In genomic region chr3:39558775-39559306, GRCh38 we compare ENCODE assay signal across 30 cellular contexts.
"Had no signal": no experiment of that assay in that cellular context is flagged by ENCODE, and none has a peak within 500 bp of the region (broad histone marks: within the 10 kb centered on the region; RNA-seq: fewer than 3 reads in every experiment).

No MANE protein-coding gene starts in this region.

- H3K4me1 ChIP-seq: adrenal gland, ascending aorta, body of pancreas, breast epithelium had no signal

- H3K27ac ChIP-seq: adrenal gland, ascending aorta, body of pancreas, brain microvascular endothelial cell, breast epithelium, cardiac muscle cell had no signal

- H3K4me3 ChIP-seq: adrenal gland, ascending aorta, body of pancreas, breast epithelium, cardiac muscle cell had no signal

- ATAC-seq: activated naive CD4-positive, alpha-beta T cell treated with anti-CD3 and anti-CD28 coated beads, Interleukin-2, amount 50 U/mL, for 72 hours; activated naive CD8-positive, alpha-beta T cell treated with anti-CD3 and anti-CD28 coated beads, Interleukin-2, amount 50 U/mL, for 24 hours; activated T-cell treated with anti-CD3 and anti-CD28 coated beads, Interleukin-2, amount 50 U/mL, for 4 hours; activated T-cell treated with anti-CD3 and anti-CD28 coated beads, Interleukin-2, amount 50 U/mL, for 72 hours; activated T-helper 17 cell treated with anti-CD3 and anti-CD28 coated beads, Interleukin-2, amount 50 U/mL, for 72 hours; body of pancreas had no signal

- H3K9me3 ChIP-seq: adrenal gland, ascending aorta, body of pancreas, breast epithelium had no signal

- H3K36me3 ChIP-seq: adrenal gland, ascending aorta, brain microvascular endothelial cell, breast epithelium, cardiac muscle cell had no signal

- H3K27me3 ChIP-seq: adrenal gland, ascending aorta, body of pancreas, brain microvascular endothelial cell, breast epithelium, cardiac muscle cell had no signal

- DNase-seq: activated effector memory CD4-positive, alpha-beta T cell treated with anti-CD3 and anti-CD28 coated beads, Interleukin-2, amount 50 U/mL, for 16 hours; activated effector memory CD4-positive, alpha-beta T cell treated with Interleukin-2 at 50 U/mL for 16 hours; activated gamma-delta T cell; activated gamma-delta T cell treated with Interleukin-2 at 50 U/mL for 16 hours; activated naive CD4-positive, alpha-beta T cell; activated naive CD4-positive, alpha-beta T cell treated with anti-CD3 and anti-CD28 coated beads for 36 hours; activated naive CD4-positive, alpha-beta T cell treated with anti-CD3 and anti-CD28 coated beads, Interleukin-2, amount 10 ng/mL, durations not matched to agents 7 days and 5 days; activated naive CD4-positive, alpha-beta T cell treated with anti-CD3 and anti-CD28 coated beads, Interleukin-2, amount 50 U/mL, for 16 hours; activated naive CD4-positive, alpha-beta T cell treated with Interleukin-2 at 50 U/mL for 16 hours; activated naive CD8-positive, alpha-beta T cell treated with anti-CD3 and anti-CD28 coated beads for 36 hours; activated naive CD8-positive, alpha-beta T cell treated with anti-CD3 and anti-CD28 coated beads, Interleukin-2, amount 10 ng/mL, durations not matched to agents 7 days and 5 days; activated naive CD8-positive, alpha-beta T cell treated with anti-CD3 and anti-CD28 coated beads, Interleukin-2, amount 50 U/mL, for 24 hours; activated T-cell treated with anti-CD3 and anti-CD28 coated beads, Interleukin-2, amount 50 U/mL, for 4 hours; activated T-cell treated with anti-CD3 and anti-CD28 coated beads, Interleukin-2, amount 50 U/mL, for 48 hours; activated T-cell treated with anti-CD3 and anti-CD28 coated beads, Interleukin-2, amount 50 U/mL, for 72 hours; adrenal gland; amniotic stem cell; amygdala; anterior cingulate cortex; aorta; body of pancreas; brain microvascular endothelial cell; caudate nucleus; central memory CD4-positive, alpha-beta T cell; cerebellar nuclear complex had no signal
